Comparison of ENCODE assay signal across 9 cellular contexts in the genomic region with DNA sequence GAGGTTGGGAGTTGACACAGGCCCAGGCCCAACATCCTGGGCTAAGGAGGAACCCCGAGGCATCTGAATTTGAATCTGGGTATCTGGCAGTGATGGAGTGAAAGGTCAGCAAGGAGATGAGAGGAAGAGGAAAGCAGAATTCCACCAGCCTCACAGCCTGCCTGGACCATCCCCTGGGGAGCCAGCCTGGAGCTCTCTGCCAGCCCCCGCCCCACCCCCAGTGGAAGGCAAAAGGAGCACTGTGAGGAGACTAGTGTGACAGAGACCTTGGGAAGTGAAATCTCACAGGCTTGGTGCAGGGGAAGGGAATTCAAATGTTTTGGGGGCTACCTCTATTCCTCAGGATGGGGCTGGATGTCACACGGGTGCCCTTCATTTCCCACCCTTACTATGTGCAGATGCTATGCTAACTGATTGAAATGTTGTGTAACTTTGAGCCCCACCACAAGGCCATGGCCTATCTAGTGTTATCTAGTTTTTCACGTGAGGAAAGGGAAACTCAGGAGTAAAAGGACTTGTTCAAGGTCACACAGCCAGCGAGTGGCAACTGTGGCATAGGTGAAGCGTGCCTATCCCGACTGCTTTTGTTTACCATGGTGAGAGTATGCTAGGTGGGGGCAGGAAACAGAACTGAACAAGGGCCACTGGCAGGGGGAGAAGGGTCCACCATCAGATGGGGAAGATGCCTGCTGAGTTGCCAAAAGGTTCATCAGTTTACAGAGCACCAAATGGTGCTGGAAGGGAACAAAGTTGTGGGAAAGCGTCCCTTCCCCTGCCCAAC. TPM values are rescaled to one million over a fixed set of nuclear protein-coding genes. Genes with fewer than 3 reads are reported as not detected.
A peak's percentile ranks its signal among the peaks of the same experiment; 100 is the strongest.
DNase-seq lines count a peak whose midpoint lies in the region; ATAC-seq and TF ChIP-seq lines count a peak whose summit lies in the region.
"Had no signal": no experiment of that assay in that cellular context is flagged by ENCODE, and none has a peak within 500 bp of the region (broad histone marks: within the 10 kb centered on the region; RNA-seq: fewer than 3 reads in every experiment).

No MANE protein-coding gene starts in this region.

- ATAC-seq in left lung (no peak), GM19463 (IDR thresholded peaks at IDR 0.05; ENCODE audit: unreplicated experiment) (no peak), foreskin keratinocyte (no peak)

- no peaks in the 10 kb centered on the region for H3K36me3 Mint-ChIP-seq in H9 (ENCODE audit: insufficient read depth in 1 of 3, low read depth in 3 of 3)
- H3K36me3 Mint-ChIP-seq: activated naive CD8-positive, alpha-beta T cell treated with anti-CD3 and anti-CD28 coated beads for 36 hours had no signal

- no peak overlapping the region for H3K23ac ChIP-seq in H9 (ENCODE audit: insufficient read length, low read depth, low read length)

- peak overlapping the region; percentile 86 to 95 (median 93); a peak in 6 of 7 replicates for H3K27ac Mint-ChIP-seq in H9
- H3K27ac Mint-ChIP-seq: activated naive CD8-positive, alpha-beta T cell treated with anti-CD3 and anti-CD28 coated beads for 36 hours had no signal

- no peak overlapping the region for H4K91ac ChIP-seq in H9 (ENCODE audit: insufficient read length, low read depth, low read length)

- H3K56ac ChIP-seq in H9 (ENCODE audit: insufficient read length, low read depth, low read length), result no peak overlapping the region

- no peak overlapping the region for H3K14ac ChIP-seq in H9 (ENCODE audit: insufficient read depth, low read length)

- H3K79me1 ChIP-seq in H9 (ENCODE audit: insufficient read depth, low read depth, low read length, poor library complexity, severe bottlenecking), result no peaks in the 10 kb centered on the region

- no peak overlapping the region for H2BK120ac ChIP-seq in H9 (ENCODE audit: low read depth, low read length, poor library complexity, severe bottlenecking)

- H3K27me3 ChIP-seq in H9 (ENCODE audit: insufficient read depth, low read length), result no peaks in the 10 kb centered on the region
- no peaks in the 10 kb centered on the region for H3K27me3 ChIP-seq in adipocyte (replicated peaks; ENCODE audit: control insufficient read depth, insufficient read depth, low read length)
- H3K27me3 ChIP-seq in left lung, result peaks cover 0 to 17% of the 10 kb centered on the region in 2 donors
- H3K27me3 ChIP-seq in spleen (replicated peaks in 1 of 7), result peaks cover 0 to 15% (median 0%) of the 10 kb centered on the region in 7 donors
- H3K27me3 ChIP-seq in foreskin keratinocyte, result no peaks in the 10 kb centered on the region

- no peak overlapping the region for H2BK5ac ChIP-seq in H9 (ENCODE audit: insufficient read length, low read length)

- no peaks in the 10 kb centered on the region for H3K9me3 Mint-ChIP-seq in H9
- H3K9me3 Mint-ChIP-seq: activated naive CD8-positive, alpha-beta T cell treated with anti-CD3 and anti-CD28 coated beads for 36 hours had no signal

- H3K36me3 ChIP-seq in adipocyte (ENCODE audit: control insufficient read depth, insufficient read depth, low read length, severe bottlenecking) (no peaks in the 10 kb centered on the region), left lung (no peaks in the 10 kb centered on the region), spleen (no peaks in the 10 kb centered on the region)

- H3K4me3 ChIP-seq in adipocyte (ENCODE audit: low read length), result no peak overlapping the region
- no peak overlapping the region for H3K4me3 ChIP-seq in left lung
- no peak overlapping the region for H3K4me3 ChIP-seq in spleen

- peaks cover 62 to 66% of the 10 kb centered on the region in 2 experiments for H3K4me1 Mint-ChIP-seq in H9

- intact Hi-C loops in left lung (cut with DNase I), result no loop called here
- intact Hi-C loops in spleen (cut with DNase I; ENCODE audit: low total_unique reads), result no loop called here

- H3K18ac ChIP-seq in H9 (ENCODE audit: insufficient read length, low read depth, low read length), result no peak overlapping the region

- H2AFZ ChIP-seq in H9 (ENCODE audit: low read length), result no peak overlapping the region

- H3K4me3 Mint-ChIP-seq in H9, result peak overlapping the region; percentile 52 to 73
- H3K4me3 Mint-ChIP-seq: activated naive CD8-positive, alpha-beta T cell treated with anti-CD3 and anti-CD28 coated beads for 36 hours had no signal

- no peak overlapping the region for H3T11ph ChIP-seq in H9 (ENCODE audit: low read length)

- H3K23me2 ChIP-seq in H9 (ENCODE audit: insufficient read length, low read depth, low read length, poor library complexity, severe bottlenecking), result peaks cover 5% of the 10 kb centered on the region

- H4K20me1 ChIP-seq in H9 (ENCODE audit: control insufficient read depth, insufficient read depth, insufficient read length), result no peaks in the 10 kb centered on the region

- no peak overlapping the region for H3K4ac ChIP-seq in H9 (ENCODE audit: low read depth, low read length)

- peaks cover 29% of the 10 kb centered on the region for H3K4me1 ChIP-seq in H9 (ENCODE audit: insufficient read depth, low read length)
- H3K4me1 ChIP-seq in adipocyte (ENCODE audit: control insufficient read depth, insufficient read depth, low read length), result peaks cover 58% of the 10 kb centered on the region
- H3K4me1 ChIP-seq in left lung, result peaks cover 63 to 87% of the 10 kb centered on the region in 2 donors
- peaks cover 55 to 100% (median 87%) of the 10 kb centered on the region in 6 donors for H3K4me1 ChIP-seq in spleen
- peaks cover 10% of the 10 kb centered on the region for H3K4me1 ChIP-seq in foreskin keratinocyte

- H2BK20ac ChIP-seq in H9 (ENCODE audit: low read depth, low read length, poor library complexity, severe bottlenecking), result no peak overlapping the region

- H4K5ac ChIP-seq in H9 (ENCODE audit: insufficient read length, low read depth, low read length), result no peak overlapping the region

- no peak overlapping the region for H2BK12ac ChIP-seq in H9 (ENCODE audit: insufficient read length, low read depth, low read length)

- no peak for TF ChIP-seq POLR2A in spleen (IDR thresholded peaks at IDR 0.05)

- no peak overlapping the region for H2BK15ac ChIP-seq in H9 (ENCODE audit: low read depth, low read length)

- DNase-seq in H9 (no peak), adipocyte (ENCODE audit: low read depth) (no peak), left lung (no peak), spleen (no peak), activated gamma-delta T cell treated with Interleukin-2 at 50 U/mL for 16 hours (no peak), foreskin keratinocyte (no peak), foreskin melanocyte (no peak)
- DNase-seq: activated naive CD8-positive, alpha-beta T cell treated with anti-CD3 and anti-CD28 coated beads for 36 hours had no signal

- no peak for TF ChIP-seq CTCF in H9 (conservative IDR thresholded peaks at IDR 0.05)
- TF ChIP-seq CTCF in left lung (IDR thresholded peaks at IDR 0.05), result no peak
- TF ChIP-seq CTCF in spleen (IDR thresholded peaks at IDR 0.05 in 8 of 11, conservative IDR thresholded peaks at IDR 0.05 in 3 of 11), result no peak
- no peak for TF ChIP-seq CTCF in foreskin keratinocyte (conservative IDR thresholded peaks at IDR 0.05)

- no peak overlapping the region for H4K8ac ChIP-seq in H9 (replicated peaks; ENCODE audit: insufficient read length, low read depth, low read length)

- no peak overlapping the region for H3K27ac ChIP-seq in H9 (ENCODE audit: insufficient read length, low read depth, low read length)
- peak overlapping the region; percentile 80 to 86 for H3K27ac ChIP-seq in left lung
- H3K27ac ChIP-seq in spleen, result peak overlapping the region; percentile 48 to 96 (median 84)
- no peak overlapping the region for H3K27ac ChIP-seq in foreskin keratinocyte

- H3K9ac ChIP-seq in H9 (ENCODE audit: extremely low read depth, insufficient read length, low read length) (no peak overlapping the region), adipocyte (ENCODE audit: low read length) (peak overlapping the region; percentile 61)

- peak overlapping the region; percentile 35 for H3K4me2 ChIP-seq in H9 (ENCODE audit: insufficient read depth, insufficient read length, low read length)

- H2AK5ac ChIP-seq in H9 (ENCODE audit: insufficient read length, low read length), result no peak overlapping the region

- H3K27me3 Mint-ChIP-seq in H9 (ENCODE audit: low read depth), result no peaks in the 10 kb centered on the region; the same call in none of the 2 replicates

- H3K79me2 ChIP-seq in H9 (ENCODE audit: insufficient read depth, low read length), result no peaks in the 10 kb centered on the region

- no CpG with 5 or more reads among the region's 8 CpGs for WGBS in H9 (ENCODE audit: extremely low coverage, insufficient read length, low lambda C conversion rate)
- WGBS in spleen, 5 donors, result 49 to 72% (median 60%) methylated on average over 8 of the region's 8 CpGs

- H3K9me3 ChIP-seq in H9 (ENCODE audit: control insufficient read depth, low read depth, low read length), result no peaks in the 10 kb centered on the region
- H3K9me3 ChIP-seq in adipocyte (ENCODE audit: control insufficient read depth, low read length), result no peaks in the 10 kb centered on the region
- H3K9me3 ChIP-seq in left lung, result no peaks in the 10 kb centered on the region
- no peaks in the 10 kb centered on the region for H3K9me3 ChIP-seq in spleen

RNA-seq across cellular contexts. Expression of a gene that starts 29.8 kb away (rescaled TPM):
- total RNA-seq in H9 (2021), result 23.7 and 29.4 TPM in 2 replicates
- 10 to 100 TPM; 35.5 to 38.0 TPM for total RNA-seq in left lung
- total RNA-seq in spleen, result 100 to 1,000 TPM in 1 of 7 donors, 10 to 100 TPM in 6; 35.1 to 104 (median 54.6) TPM
- polyA plus RNA-seq in spleen, result 10 to 100 TPM in 1 of 3 donors, 1 to 10 TPM in 2; 3.2 to 24.2 (median 4.3) TPM
- 12.1 and 14.8 TPM in 2 replicates for total RNA-seq in foreskin keratinocyte
- polyA plus RNA-seq in foreskin keratinocyte, result 4.0 and 5.4 TPM in 2 replicates

Comparison
In these comparisons a context has a peak if more than half of its experiments do, and no peak if none do; other contexts are left out.
1. H3K27ac ChIP-seq: peak in left lung (2 of 2) and spleen (8 of 8); none in H9 (single experiment) and foreskin keratinocyte (single experiment).